18 cellular contexts compared by ENCODE assay signal in genomic region chr17:27276653-27277156, GRCh38. TPM values are rescaled to one million over a fixed set of nuclear protein-coding genes. Genes with fewer than 3 reads are reported as not detected.
DNase-seq lines count a peak whose midpoint lies in the region; ATAC-seq and TF ChIP-seq lines count a peak whose summit lies in the region.
"Had no signal": no experiment of that assay in that cellular context is flagged by ENCODE, and none has a peak within 500 bp of the region (broad histone marks: within the 10 kb centered on the region; RNA-seq: fewer than 3 reads in every experiment).

No MANE protein-coding gene starts in this region.

- H3K27me3 Mint-ChIP-seq in T-cell, result peaks cover 0 to 1% of the 10 kb centered on the region in 2 donors

- H3K27ac Mint-ChIP-seq in T-cell, result no peak overlapping the region
- H3K27ac Mint-ChIP-seq: stimulated activated naive CD8-positive, alpha-beta T cell treated with anti-CD3 and anti-CD28 coated beads, Interleukin-15, Interleukin-2, amounts not matched to agents 100 ng/mL and 50 ng/mL, for 24 hours had no signal

- no peak overlapping the region for H3K4me3 Mint-ChIP-seq in T-cell
- H3K4me3 Mint-ChIP-seq: stimulated activated naive CD8-positive, alpha-beta T cell treated with anti-CD3 and anti-CD28 coated beads, Interleukin-15, Interleukin-2, amounts not matched to agents 100 ng/mL and 50 ng/mL, for 24 hours had no signal

- H3K27me3 ChIP-seq in IMR-90 (ENCODE audit: control insufficient read depth, insufficient read depth, low read length) (peaks cover 6% of the 10 kb centered on the region; the same call in 1 of the 2 replicates), iPS-20b (ENCODE audit: insufficient read depth, low read length) (no peaks in the 10 kb centered on the region; the same call in 1 of the 2 replicates), psoas muscle (ENCODE audit: insufficient read depth in 3 of 3, low read length in 2 of 3) (no peaks in the 10 kb centered on the region)
- H3K27me3 ChIP-seq: ovary had no signal

- intact Hi-C loops in IMR-90 (cut with micrococcal nuclease) (no loop called here), psoas muscle (cut with DNase I) (no loop called here)

- no peak overlapping the region for H2BK20ac ChIP-seq in IMR-90 (ENCODE audit: low read depth, low read length)

- H3K36me3 ChIP-seq in IMR-90 (ENCODE audit: control insufficient read depth, insufficient read depth, low read length) (no peaks in the 10 kb centered on the region), iPS-20b (ENCODE audit: insufficient read depth, low read depth, low read length) (no peaks in the 10 kb centered on the region), psoas muscle (ENCODE audit: insufficient read depth in 1 of 2, low read depth in 1 of 2) (no peaks in the 10 kb centered on the region)
- H3K36me3 ChIP-seq: ovary had no signal

- H4K91ac ChIP-seq in IMR-90 (ENCODE audit: insufficient read depth, low read depth, low read length), result peak overlapping the region; percentile 31; the same call in 1 of the 2 replicates

- BruUV-seq in IMR-90 (replicated peaks; lab: Mats Ljungman, UMichigan), result no TSS peak

- 50% methylated on average over 2 of the region's 14 CpGs; no CpG with 5 or more reads in 1 of the 2 experiments for WGBS in IMR-90 (ENCODE audit: extremely low coverage in 2 of 2, insufficient read length in 1 of 2), 2 experiments
- 72 to 75% (median 73%) methylated on average over 14 of the region's 14 CpGs for WGBS in psoas muscle, 3 donors

- H3K4ac ChIP-seq in IMR-90 (ENCODE audit: low read depth, low read length), result no peak overlapping the region; the same call in 1 of the 2 replicates

- H3K23ac ChIP-seq in IMR-90 (ENCODE audit: low read depth, low read length), result no peak overlapping the region; the same call in 1 of the 2 replicates

- H3K4me1 ChIP-seq in IMR-90 (ENCODE audit: control insufficient read depth, insufficient read depth, low read length) (no peaks in the 10 kb centered on the region), iPS-20b (ENCODE audit: insufficient read depth, low read length) (peaks cover 6% of the 10 kb centered on the region; the same call in 1 of the 2 replicates), psoas muscle (no peaks in the 10 kb centered on the region)

- no peak for TF ChIP-seq POLR2A in IMR-90 (IDR thresholded peaks at IDR 0.05; ENCODE audit: low read depth, low read length)

- no peaks in the 10 kb centered on the region for H3K36me3 Mint-ChIP-seq in T-cell
- H3K36me3 Mint-ChIP-seq: brain had no signal

- H3K14ac ChIP-seq in IMR-90 (replicated peaks; ENCODE audit: low read depth, low read length), result no peak overlapping the region; the same call in 1 of the 2 replicates

- DNase-seq in D341Med (ENCODE audit: low spot score), result peak; percentile 77
- DNase-seq in IMR-90, result peak; percentile 65
- DNase-seq in amniotic epithelial cell (ENCODE audit: low read depth), result peak; percentile 87
- no peak for DNase-seq in foreskin fibroblast
- no peak for DNase-seq in T-cell
- DNase-seq in psoas muscle, result no peak
- DNase-seq: activated CD4-positive, CD25-positive, alpha-beta regulatory T cell; activated naive CD4-positive, alpha-beta T cell; kidney; NCI-H1092; NCI-H226; ovary; small intestine; SW 1271 had no signal

- H3K9me3 ChIP-seq in IMR-90 (ENCODE audit: control insufficient read depth, insufficient read depth, low read length), result no peaks in the 10 kb centered on the region
- H3K9me3 ChIP-seq in iPS-20b (ENCODE audit: insufficient read depth, low read depth, low read length), result no peaks in the 10 kb centered on the region
- no peaks in the 10 kb centered on the region for H3K9me3 ChIP-seq in psoas muscle
- H3K9me3 ChIP-seq: ovary had no signal

- H4K8ac ChIP-seq in IMR-90 (ENCODE audit: low read depth in 2 of 2, low read length in 2 of 2), result peak overlapping the region; percentile 33 to 67; a peak in 3 of 4 replicates

- no peak overlapping the region for H3K56ac ChIP-seq in IMR-90 (ENCODE audit: extremely low read depth, insufficient read depth, low read length)

- H3K4me3 ChIP-seq in IMR-90 (ENCODE audit: insufficient read depth, low read depth, low read length) (no peak overlapping the region), iPS-20b (ENCODE audit: low read length) (peak overlapping the region; percentile 62), foreskin fibroblast (ENCODE audit: low read depth in 1 of 2, low read length in 2 of 2) (no peak overlapping the region), psoas muscle (no peak overlapping the region)
- H3K4me3 ChIP-seq: ovary had no signal

- no peak for TF ChIP-seq RAD21 in IMR-90 (IDR thresholded peaks at IDR 0.05; ENCODE audit: low read length)

- H2BK120ac ChIP-seq in IMR-90 (ENCODE audit: low read depth, low read length), result no peak overlapping the region

- no peak overlapping the region for H4K5ac ChIP-seq in IMR-90 (ENCODE audit: low read depth, low read length)

- H3K18ac ChIP-seq in IMR-90 (ENCODE audit: low read depth, low read length), result no peak overlapping the region; the same call in 1 of the 2 replicates

- no peak overlapping the region for H2AK9ac ChIP-seq in IMR-90 (replicated peaks; ENCODE audit: low read depth, low read length, poor library complexity)

- CTCF ChIA-PET in IMR-90 (lab: Yijun Ruan, JAX) (interaction anchor here (0.5 kb wide), 1 partner anchor 15 kb away, joined by 4 read pairs; no protein-coding TSS in a partner anchor), T-cell (lab: Charles Lee) (interaction anchor here in 1 of 2 donors (1.0 kb wide), 1 partner anchor 8 kb away, joined by 4 read pairs; no protein-coding TSS in a partner anchor)

- no peak overlapping the region for H2AK5ac ChIP-seq in IMR-90 (ENCODE audit: low read depth, low read length)

- no peaks in the 10 kb centered on the region for H3K9me1 ChIP-seq in IMR-90 (ENCODE audit: insufficient read depth, low read length)

- POLR2A ChIA-PET in IMR-90 (lab: Charles Lee; ENCODE audit: unreplicated experiment), result no interaction called here
- POLR2A ChIA-PET in T-cell (lab: Charles Lee), result interaction anchor here (0.6 to 0.9 kb wide), 2 partner anchors 14 to 19 kb away, joined by 4 to 5 read pairs; no protein-coding TSS in a partner anchor

- no peaks in the 10 kb centered on the region for H3K9me3 Mint-ChIP-seq in T-cell
- H3K9me3 Mint-ChIP-seq: stimulated activated naive CD8-positive, alpha-beta T cell treated with anti-CD3 and anti-CD28 coated beads, Interleukin-15, Interleukin-2, amounts not matched to agents 100 ng/mL and 50 ng/mL, for 24 hours had no signal

- H3K4me1 Mint-ChIP-seq in T-cell, result no peaks in the 10 kb centered on the region

- dilution Hi-C loops in IMR-90 (cut with HindIII; ENCODE audit: low sequenced_read_pairs, unreplicated experiment), result no loop called here

- H3K27ac ChIP-seq in IMR-90 (ENCODE audit: insufficient read depth, low read length), result peak overlapping the region; percentile 60; the same call in 1 of the 2 replicates
- peak overlapping the region; percentile 80 for H3K27ac ChIP-seq in iPS-20b (ENCODE audit: low read length)
- no peak overlapping the region for H3K27ac ChIP-seq in psoas muscle
- H3K27ac ChIP-seq: ovary had no signal

- H2AFZ ChIP-seq in IMR-90 (replicated peaks; ENCODE audit: low read length, poor library complexity), result peak overlapping the region; percentile 91

- no peak overlapping the region for H2BK15ac ChIP-seq in IMR-90 (ENCODE audit: low read depth, low read length)

- ATAC-seq in IMR-90 (ENCODE audit: low read depth), result peak; percentile 35
- no peak for ATAC-seq in T-cell (replicated peaks in 1 of 4)
- no peak for ATAC-seq in psoas muscle
- ATAC-seq in HG03457 (IDR thresholded peaks at IDR 0.05; ENCODE audit: unreplicated experiment), result no peak

- H3K4me2 ChIP-seq in IMR-90 (ENCODE audit: low read depth, low read length), result no peak overlapping the region; the same call in 1 of the 2 replicates

- in situ Hi-C loops in IMR-90 (cut with MboI; ENCODE audit: low sequenced_read_pairs), result no loop called here

- no peaks in the 10 kb centered on the region for H3K79me1 ChIP-seq in IMR-90 (ENCODE audit: low read depth in 1 of 2, low read length in 2 of 2)

- H3K9ac ChIP-seq in IMR-90 (ENCODE audit: low read depth, low read length) (no peak overlapping the region), iPS-20b (ENCODE audit: low read depth, low read length) (peak overlapping the region; percentile 89)

- TF ChIP-seq CTCF in IMR-90 (conservative IDR thresholded peaks at IDR 0.05; ENCODE audit: low read depth, low read length), result no peak
- no peak for TF ChIP-seq CTCF in foreskin fibroblast (IDR thresholded peaks at IDR 0.05; ENCODE audit: low read depth, low read length)
- TF ChIP-seq CTCF in psoas muscle (IDR thresholded peaks at IDR 0.05), result no peak

- H4K20me1 ChIP-seq in IMR-90 (ENCODE audit: insufficient read depth, low read length), result no peaks in the 10 kb centered on the region

- no peak overlapping the region for H2BK5ac ChIP-seq in IMR-90 (ENCODE audit: low read depth, low read length, poor library complexity, severe bottlenecking)

TF ChIP-seq in IMR-90, 13 proteins besides CTCF, POLR2A, EP300 and RAD21 (continues in another document):
- TF ChIP-seq ELK1 (IDR thresholded peaks at IDR 0.05; ENCODE audit: borderline replicate concordance, low read depth, low read length) (no peak), NFE2L2 (IDR thresholded peaks at IDR 0.05; ENCODE audit: low read depth, low read length) (no peak), USF2 (IDR thresholded peaks at IDR 0.05; ENCODE audit: low read depth, low read length) (no peak), CHD1 (IDR thresholded peaks at IDR 0.05; ENCODE audit: low read depth, low read length) (no peak)

RNA-seq across cellular contexts. Expression of gene WSB1, which starts 17.2 kb away (rescaled TPM):
- total RNA-seq in IMR-90 (2012; rRNA removed), result 112 and 140 TPM in 2 replicates
- polyA plus RNA-seq in IMR-90 (2012; rRNA removed), result 266 and 289 TPM in 2 replicates
- 58.9 and 85.8 TPM in 2 replicates for polyA plus RNA-seq in IMR-90 (2012; cell fraction: cytosol; rRNA removed)
- polyA plus RNA-seq in IMR-90 (2012; cell fraction: nucleus; rRNA removed; ENCODE audit: low replicate concordance), result 1,097 and 1,897 TPM in 2 replicates
- total RNA-seq in T-cell, result 100 to 1,000 TPM; 103 to 142 (median 115) TPM
- 10 to 100 TPM; 35.3 to 42.8 (median 39.5) TPM for total RNA-seq in psoas muscle
- 10 to 100 TPM; 32.4 to 53.6 (median 45.4) TPM for polyA plus RNA-seq in psoas muscle

Comparison
In these comparisons a context has a peak if more than half of its experiments do, and no peak if none do; other contexts are left out.
1. DNase-seq: peak in D341Med (single experiment), IMR-90 (single experiment) and amniotic epithelial cell (single experiment); none in foreskin fibroblast (0 of 2), T-cell (0 of 34) and psoas muscle (0 of 2).